8 cellular contexts compared by ENCODE assay signal in genomic region chr1:7454052-7454815, GRCh38.
DNase-seq lines count a peak whose midpoint lies in the region; ATAC-seq and TF ChIP-seq lines count a peak whose summit lies in the region.

No MANE protein-coding gene starts in this region.

- intact Hi-C loops in CD8-positive, alpha-beta T cell (cut with DNase I, micrococcal nuclease) = no loop called here

- TF ChIP-seq CTCF in AG09319 (IDR thresholded peaks at IDR 0.05; ENCODE audit: low read depth, low read length) = peak; percentile 39
- TF ChIP-seq CTCF in GM13977 (IDR thresholded peaks at IDR 0.05; ENCODE audit: extremely low read depth, insufficient read depth, missing control alignments) = peak; percentile 2
- TF ChIP-seq CTCF in WTC11 (IDR thresholded peaks at IDR 0.05) = no peak
- TF ChIP-seq CTCF in CD8-positive, alpha-beta T cell (IDR thresholded peaks at IDR 0.05) = no peak

- H3K36me3 ChIP-seq in CD8-positive, alpha-beta T cell (ENCODE audit: insufficient read depth, low read length) = no peaks in the 10 kb centered on the region

- no peak overlapping the region for H3K27ac Mint-ChIP-seq in WTC11
- no peak overlapping the region for H3K27ac Mint-ChIP-seq in naive thymus-derived CD8-positive, alpha-beta T cell
- H3K27ac Mint-ChIP-seq in CD8-positive, alpha-beta T cell = no peak overlapping the region

- no peak overlapping the region for H3K27ac ChIP-seq in CD8-positive, alpha-beta T cell (ENCODE audit: low read depth, low read length)

- in situ Hi-C loops in GM13977 (cut with MboI; ENCODE audit: low pct_unique_long_range_greater_than_20kb, low sequenced_read_pairs, unreplicated experiment) = no loop called here

- no peak overlapping the region for H3K4me3 Mint-ChIP-seq in WTC11
- no peak overlapping the region for H3K4me3 Mint-ChIP-seq in naive thymus-derived CD8-positive, alpha-beta T cell
- H3K4me3 Mint-ChIP-seq in CD8-positive, alpha-beta T cell = no peak overlapping the region

- no peaks in the 10 kb centered on the region for H3K9me3 ChIP-seq in CD8-positive, alpha-beta T cell (ENCODE audit: low read length)

- no peaks in the 10 kb centered on the region for H3K4me1 ChIP-seq in CD8-positive, alpha-beta T cell (ENCODE audit: insufficient read depth, low read length)

- peaks cover 36% of the 10 kb centered on the region for H3K4me1 Mint-ChIP-seq in WTC11
- H3K4me1 Mint-ChIP-seq in naive thymus-derived CD8-positive, alpha-beta T cell = peaks cover 0 to 8% (median 1%) of the 10 kb centered on the region in 4 donors
- H3K4me1 Mint-ChIP-seq in CD8-positive, alpha-beta T cell (ENCODE audit: low read depth) = no peaks in the 10 kb centered on the region

- ATAC-seq in WTC11 (peak; percentile 17; the same call in 1 of the 2 replicates), HG02588 (IDR thresholded peaks at IDR 0.05; ENCODE audit: unreplicated experiment) (no peak)
- ATAC-seq in naive thymus-derived CD8-positive, alpha-beta T cell = no peak
- no peak for ATAC-seq in CD8-positive, alpha-beta T cell

- CTCF ChIA-PET in WTC11 (lab: Charles Lee) = interaction anchor here (0.6 to 1.8 kb wide), 25 partner anchors 9 to 384 kb away, joined by 3 to 13 read pairs (median 4); no protein-coding TSS in a partner anchor
- CTCF ChIA-PET in CD8-positive, alpha-beta T cell (lab: Charles Lee) = interaction anchor here (1.0 kb wide), 1 partner anchor 27 kb away, joined by 3 read pairs; no protein-coding TSS in a partner anchor

- H3K9me3 Mint-ChIP-seq in WTC11 = no peaks in the 10 kb centered on the region
- H3K9me3 Mint-ChIP-seq in naive thymus-derived CD8-positive, alpha-beta T cell = no peaks in the 10 kb centered on the region
- H3K9me3 Mint-ChIP-seq in CD8-positive, alpha-beta T cell = no peaks in the 10 kb centered on the region

- POLR2A ChIA-PET in WTC11 (lab: Charles Lee) = no interaction called here
- POLR2A ChIA-PET in naive thymus-derived CD8-positive, alpha-beta T cell (lab: Charles Lee) = no interaction called here
- POLR2A ChIA-PET in CD8-positive, alpha-beta T cell (lab: Charles Lee) = no interaction called here

- DNase-seq in AG09319 (ENCODE audit: extremely low read depth, low read depth) (no peak), GM13977 (ENCODE audit: low spot score) (no peak), WTC11 (ENCODE audit: low spot score) (peak; percentile 38), left kidney (ENCODE audit: low read depth, low spot score) (peak; percentile 70), NCI-H187 treated with DMSO at 0.1 percent for 48 hours (lab: John Stamatoyannopoulos, UW) (no peak)
- DNase-seq in naive thymus-derived CD8-positive, alpha-beta T cell = no peak
- no peak for DNase-seq in CD8-positive, alpha-beta T cell

- H3K27me3 Mint-ChIP-seq in WTC11 (ENCODE audit: low read depth) = no peaks in the 10 kb centered on the region
- peaks cover 0 to 9% (median 3%) of the 10 kb centered on the region in 5 donors for H3K27me3 Mint-ChIP-seq in naive thymus-derived CD8-positive, alpha-beta T cell
- H3K27me3 Mint-ChIP-seq in CD8-positive, alpha-beta T cell (ENCODE audit: low read depth) = no peaks in the 10 kb centered on the region

- H3K36me3 Mint-ChIP-seq in WTC11 = no peaks in the 10 kb centered on the region
- no peaks in the 10 kb centered on the region for H3K36me3 Mint-ChIP-seq in naive thymus-derived CD8-positive, alpha-beta T cell
- no peaks in the 10 kb centered on the region for H3K36me3 Mint-ChIP-seq in CD8-positive, alpha-beta T cell

- H3K27me3 ChIP-seq in CD8-positive, alpha-beta T cell (ENCODE audit: insufficient read depth, low read length) = no peaks in the 10 kb centered on the region

- H3K4me3 ChIP-seq in CD8-positive, alpha-beta T cell (ENCODE audit: low read depth, low read length) = no peak overlapping the region

TF ChIP-seq in WTC11, 78 proteins besides CTCF, POLR2A, EP300 and RAD21 (continues in another document):
- TF ChIP-seq ZNF532 (CRISPR knock-in tag; IDR thresholded peaks at IDR 0.05; ENCODE audit: borderline replicate concordance) (no peak), GABPB1 (CRISPR knock-in tag; IDR thresholded peaks at IDR 0.05) (no peak), JUN (CRISPR knock-in tag; IDR thresholded peaks at IDR 0.05) (no peak), FOXP1 (CRISPR knock-in tag; IDR thresholded peaks at IDR 0.05; ENCODE audit: borderline replicate concordance) (no peak)
- TF ChIP-seq, protein P1, sequence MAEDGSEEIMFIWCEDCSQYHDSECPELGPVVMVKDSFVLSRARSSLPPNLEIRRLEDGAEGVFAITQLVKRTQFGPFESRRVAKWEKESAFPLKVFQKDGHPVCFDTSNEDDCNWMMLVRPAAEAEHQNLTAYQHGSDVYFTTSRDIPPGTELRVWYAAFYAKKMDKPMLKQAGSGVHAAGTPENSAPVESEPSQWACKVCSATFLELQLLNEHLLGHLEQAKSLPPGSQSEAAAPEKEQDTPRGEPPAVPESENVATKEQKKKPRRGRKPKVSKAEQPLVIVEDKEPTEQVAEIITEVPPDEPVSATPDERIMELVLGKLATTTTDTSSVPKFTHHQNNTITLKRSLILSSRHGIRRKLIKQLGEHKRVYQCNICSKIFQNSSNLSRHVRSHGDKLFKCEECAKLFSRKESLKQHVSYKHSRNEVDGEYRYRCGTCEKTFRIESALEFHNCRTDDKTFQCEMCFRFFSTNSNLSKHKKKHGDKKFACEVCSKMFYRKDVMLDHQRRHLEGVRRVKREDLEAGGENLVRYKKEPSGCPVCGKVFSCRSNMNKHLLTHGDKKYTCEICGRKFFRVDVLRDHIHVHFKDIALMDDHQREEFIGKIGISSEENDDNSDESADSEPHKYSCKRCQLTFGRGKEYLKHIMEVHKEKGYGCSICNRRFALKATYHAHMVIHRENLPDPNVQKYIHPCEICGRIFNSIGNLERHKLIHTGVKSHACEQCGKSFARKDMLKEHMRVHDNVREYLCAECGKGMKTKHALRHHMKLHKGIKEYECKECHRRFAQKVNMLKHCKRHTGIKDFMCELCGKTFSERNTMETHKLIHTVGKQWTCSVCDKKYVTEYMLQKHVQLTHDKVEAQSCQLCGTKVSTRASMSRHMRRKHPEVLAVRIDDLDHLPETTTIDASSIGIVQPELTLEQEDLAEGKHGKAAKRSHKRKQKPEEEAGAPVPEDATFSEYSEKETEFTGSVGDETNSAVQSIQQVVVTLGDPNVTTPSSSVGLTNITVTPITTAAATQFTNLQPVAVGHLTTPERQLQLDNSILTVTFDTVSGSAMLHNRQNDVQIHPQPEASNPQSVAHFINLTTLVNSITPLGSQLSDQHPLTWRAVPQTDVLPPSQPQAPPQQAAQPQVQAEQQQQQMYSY (CRISPR knock-in tag; IDR thresholded peaks at IDR 0.05) = no peak
- TF ChIP-seq, protein P2, sequence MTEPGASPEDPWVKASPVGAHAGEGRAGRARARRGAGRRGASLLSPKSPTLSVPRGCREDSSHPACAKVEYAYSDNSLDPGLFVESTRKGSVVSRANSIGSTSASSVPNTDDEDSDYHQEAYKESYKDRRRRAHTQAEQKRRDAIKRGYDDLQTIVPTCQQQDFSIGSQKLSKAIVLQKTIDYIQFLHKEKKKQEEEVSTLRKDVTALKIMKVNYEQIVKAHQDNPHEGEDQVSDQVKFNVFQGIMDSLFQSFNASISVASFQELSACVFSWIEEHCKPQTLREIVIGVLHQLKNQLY (CRISPR knock-in tag; IDR thresholded peaks at IDR 0.05) = no peak
- TF ChIP-seq, protein P3, sequence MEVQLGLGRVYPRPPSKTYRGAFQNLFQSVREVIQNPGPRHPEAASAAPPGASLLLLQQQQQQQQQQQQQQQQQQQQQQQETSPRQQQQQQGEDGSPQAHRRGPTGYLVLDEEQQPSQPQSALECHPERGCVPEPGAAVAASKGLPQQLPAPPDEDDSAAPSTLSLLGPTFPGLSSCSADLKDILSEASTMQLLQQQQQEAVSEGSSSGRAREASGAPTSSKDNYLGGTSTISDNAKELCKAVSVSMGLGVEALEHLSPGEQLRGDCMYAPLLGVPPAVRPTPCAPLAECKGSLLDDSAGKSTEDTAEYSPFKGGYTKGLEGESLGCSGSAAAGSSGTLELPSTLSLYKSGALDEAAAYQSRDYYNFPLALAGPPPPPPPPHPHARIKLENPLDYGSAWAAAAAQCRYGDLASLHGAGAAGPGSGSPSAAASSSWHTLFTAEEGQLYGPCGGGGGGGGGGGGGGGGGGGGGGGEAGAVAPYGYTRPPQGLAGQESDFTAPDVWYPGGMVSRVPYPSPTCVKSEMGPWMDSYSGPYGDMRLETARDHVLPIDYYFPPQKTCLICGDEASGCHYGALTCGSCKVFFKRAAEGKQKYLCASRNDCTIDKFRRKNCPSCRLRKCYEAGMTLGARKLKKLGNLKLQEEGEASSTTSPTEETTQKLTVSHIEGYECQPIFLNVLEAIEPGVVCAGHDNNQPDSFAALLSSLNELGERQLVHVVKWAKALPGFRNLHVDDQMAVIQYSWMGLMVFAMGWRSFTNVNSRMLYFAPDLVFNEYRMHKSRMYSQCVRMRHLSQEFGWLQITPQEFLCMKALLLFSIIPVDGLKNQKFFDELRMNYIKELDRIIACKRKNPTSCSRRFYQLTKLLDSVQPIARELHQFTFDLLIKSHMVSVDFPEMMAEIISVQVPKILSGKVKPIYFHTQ (CRISPR knock-in tag; IDR thresholded peaks at IDR 0.05) = no peak

Comparison
In these comparisons a context has a peak if more than half of its experiments do, and no peak if none do; other contexts are left out.
1. DNase-seq: peak in WTC11 (single experiment) and left kidney (single experiment); none in AG09319 (single experiment), GM13977 (single experiment), naive thymus-derived CD8-positive, alpha-beta T cell (0 of 10), CD8-positive, alpha-beta T cell (0 of 7) and NCI-H187 treated with DMSO at 0.1 percent for 48 hours (single experiment).
2. CTCF ChIP-seq: peak in AG09319 (single experiment) and GM13977 (single experiment); none in WTC11 (single experiment) and CD8-positive, alpha-beta T cell (single experiment).